25 cellular contexts compared by ENCODE assay signal in genomic region chr12:131348226-131349010, GRCh38.
A peak's percentile ranks its signal among the peaks of the same experiment; 100 is the strongest.
DNase-seq lines count a peak whose midpoint lies in the region; ATAC-seq, FAIRE-seq and TF ChIP-seq lines count a peak whose summit lies in the region.
"Had no signal": no experiment of that assay in that cellular context is flagged by ENCODE, and none has a peak within 500 bp of the region (broad histone marks: within the 10 kb centered on the region; RNA-seq: fewer than 3 reads in every experiment).

No MANE protein-coding gene starts in this region.

- H3K18ac ChIP-seq in H1 (ENCODE audit: extremely low read depth, low read length) (no peak overlapping the region), neuronal stem cell (ENCODE audit: low read length) (no peak overlapping the region)

- peak overlapping the region; percentile 88 for H3K4me2 ChIP-seq in BLaER1
- H3K4me2 ChIP-seq in H1 (ENCODE audit: insufficient read depth in 1 of 2, low read depth in 2 of 2, low read length in 2 of 2), result peak overlapping the region; percentile 2 to 21; a peak in 1 of 4 replicates
- H3K4me2 ChIP-seq in neuronal stem cell (ENCODE audit: insufficient read depth, low read length, poor library complexity, severe bottlenecking), result no peak overlapping the region
- H3K4me2 ChIP-seq: A549 had no signal

- H3K9me3 ChIP-seq in BLaER1, result peaks cover 22% of the 10 kb centered on the region
- no peaks in the 10 kb centered on the region for H3K9me3 ChIP-seq in NT2/D1 (ENCODE audit: insufficient read depth, low read length)
- no peaks in the 10 kb centered on the region; a peak in 1 of 4 replicates for H3K9me3 ChIP-seq in H1 (ENCODE audit: insufficient read depth in 2 of 2, low read depth in 1 of 2, low read length in 1 of 2)
- no peaks in the 10 kb centered on the region for H3K9me3 ChIP-seq in neuronal stem cell (replicated peaks in 1 of 2; ENCODE audit: control insufficient read depth in 2 of 2, insufficient read depth in 1 of 2, low read depth in 1 of 2, low read length in 2 of 2)
- peaks cover 0 to 4% (median 0%) of the 10 kb centered on the region in 11 donors for H3K9me3 ChIP-seq in heart right ventricle
- H3K9me3 ChIP-seq: A549, BE2C, breast epithelium had no signal

- H4K5ac ChIP-seq in H1 (ENCODE audit: insufficient read length, low read depth, low read length), result no peak overlapping the region

- ATAC-seq in heart right ventricle (no peak), GM21825 (IDR thresholded peaks at IDR 0.05; ENCODE audit: unreplicated experiment) (no peak), HG03045 (IDR thresholded peaks at IDR 0.05; ENCODE audit: unreplicated experiment) (no peak)
- ATAC-seq: A549, left lobe of liver, right cardiac atrium had no signal

- H3K14ac ChIP-seq in H1 (ENCODE audit: insufficient read length), result no peak overlapping the region
- no peak overlapping the region for H3K14ac ChIP-seq in neuronal stem cell (ENCODE audit: low read length)

- H3K23ac ChIP-seq in H1 (ENCODE audit: insufficient read length), result no peak overlapping the region
- H3K23ac ChIP-seq in neuronal stem cell (ENCODE audit: low read depth, low read length, poor library complexity), result no peak overlapping the region

- TF ChIP-seq EP300 in H1 (IDR thresholded peaks at IDR 0.05; ENCODE audit: borderline replicate concordance in 1 of 2, low read depth in 2 of 2, low read length in 2 of 2), result no peak

- H4K20me1 ChIP-seq in BLaER1 (no peaks in the 10 kb centered on the region), H1 (replicated peaks in 1 of 2; ENCODE audit: control insufficient read depth in 1 of 2, insufficient read depth in 2 of 2, low read length in 2 of 2) (peaks cover 0 to 5% of the 10 kb centered on the region in 2 experiments)

- H2AFZ ChIP-seq in H1 (ENCODE audit: low read length), result peak overlapping the region; percentile 38; the same call in 1 of the 2 replicates
- peak overlapping the region; percentile 55 for H2AFZ ChIP-seq in neuronal stem cell (ENCODE audit: low read length)

- DNase-seq in NT2/D1 (ENCODE audit: low read depth, low spot score) (no peak), H1 (ENCODE audit: low read depth in 1 of 2, low spot score in 2 of 2) (no peak), neuronal stem cell (ENCODE audit: low spot score) (no peak), heart right ventricle (no peak), NCI-H1930 (lab: John Stamatoyannopoulos, UW) (no peak)
- DNase-seq: activated CD4-positive, alpha-beta T cell treated with anti-CD3 and anti-CD28 coated beads, Interleukin-2, amount 50 U/mL, for 1 hour; activated CD8-positive, alpha-beta memory T cell treated with anti-CD3 and anti-CD28 coated beads, Interleukin-2, amount 50 U/mL, for 48 hours; activated gamma-delta T cell; BE2C; Caco-2; dermis blood vessel endothelial cell; erythroblast; foreskin melanocyte; MM.1S; NCI-H748 treated with DMSO at 0.1 percent for 48 hours; nephron progenitor cell; right cardiac atrium; Right ventricle myocardium superior; T-helper 1 cell had no signal

- H3K4me3 ChIP-seq in BLaER1 (no peak overlapping the region), NT2/D1 (ENCODE audit: insufficient read length, low read depth) (no peak overlapping the region), H1 (ENCODE audit: extremely low read depth in 1 of 4, insufficient read depth in 2 of 4, low read depth in 3 of 4, low read length in 4 of 4) (no peak overlapping the region), neuronal stem cell (ENCODE audit: low read length in 2 of 2) (no peak overlapping the region), heart right ventricle (no peak overlapping the region)
- H3K4me3 ChIP-seq: A549, breast epithelium had no signal

- no peak for TF ChIP-seq RAD21 in H1 (IDR thresholded peaks at IDR 0.05 in 1 of 2, conservative IDR thresholded peaks at IDR 0.05 in 1 of 2; ENCODE audit: low read depth in 2 of 2, low read length in 2 of 2)

- peak overlapping the region; percentile 72 for H2BK12ac ChIP-seq in H1 (ENCODE audit: low read depth, low read length)
- no peak overlapping the region for H2BK12ac ChIP-seq in neuronal stem cell (ENCODE audit: low read length)

- no peaks in the 10 kb centered on the region for H3K79me2 ChIP-seq in H1 (ENCODE audit: control insufficient read depth in 1 of 2, insufficient read depth in 2 of 2, low read length in 2 of 2)

- H3K56ac ChIP-seq in H1 (replicated peaks; ENCODE audit: insufficient read length, low read depth, low read length), result no peak overlapping the region

- H3K36me3 ChIP-seq in BLaER1 (no peaks in the 10 kb centered on the region), NT2/D1 (ENCODE audit: insufficient read depth, insufficient read length, low read length) (no peaks in the 10 kb centered on the region), H1 (ENCODE audit: control insufficient read depth in 2 of 4, insufficient read depth in 4 of 4, low read length in 3 of 4) (no peaks in the 10 kb centered on the region), neuronal stem cell (replicated peaks in 1 of 2; ENCODE audit: control insufficient read depth in 2 of 2, insufficient read depth in 2 of 2, low read length in 2 of 2) (no peaks in the 10 kb centered on the region), heart right ventricle (no peaks in the 10 kb centered on the region)
- H3K36me3 ChIP-seq: BE2C, breast epithelium had no signal

- intact Hi-C loops in heart right ventricle (cut with DNase I), result loop anchor here in 3 of 10 donors (5.0 kb wide), 2 partner anchors 106 to 274 kb away; no protein-coding TSS in a partner anchor

- TF ChIP-seq POLR2A in H1 (IDR thresholded peaks at IDR 0.05; ENCODE audit: control extremely low read depth in 1 of 2, low read depth in 2 of 2, low read length in 2 of 2), result no peak

- H3K9ac ChIP-seq in BLaER1 (no peak overlapping the region), NT2/D1 (ENCODE audit: insufficient read length, low read depth) (peak overlapping the region; percentile 1), H1 (replicated peaks in 1 of 4; ENCODE audit: extremely low read depth in 1 of 4, low read depth in 3 of 4, low read length in 3 of 4) (no peak overlapping the region; a peak in 1 of 7 replicates), neuronal stem cell (ENCODE audit: low read depth, low read length, poor library complexity) (no peak overlapping the region)

- H4K8ac ChIP-seq in H1 (ENCODE audit: extremely low read depth, insufficient read depth, low read length) (no peak overlapping the region; the same call in 1 of the 2 replicates), neuronal stem cell (ENCODE audit: low read depth, low read length) (no peak overlapping the region)

- peaks cover 6% of the 10 kb centered on the region; the same call in 1 of the 2 replicates for H3K23me2 ChIP-seq in H1 (ENCODE audit: low read depth, low read length)

- WGBS in H1 (ENCODE audit: extremely low coverage in 1 of 2, insufficient coverage in 1 of 2, insufficient read length in 1 of 2, insufficient replicate concordance in 2 of 2, low coverage in 1 of 2, low lambda C conversion rate in 2 of 2, missing lambda C conversion rate in 1 of 2), 2 experiments, result 74% methylated on average over 13 of the region's 16 CpGs; no CpG with 5 or more reads in 1 of the 2 experiments
- no CpG with 5 or more reads among the region's 16 CpGs for WGBS in neuronal stem cell (ENCODE audit: extremely low coverage in 2 of 2, insufficient read length in 2 of 2, insufficient replicate concordance in 1 of 2), 2 donors
- WGBS in heart right ventricle, 2 donors, result 37 to 38% methylated on average over 16 of the region's 16 CpGs

- CTCF ChIA-PET in H1 (lab: Charles Lee; ENCODE audit: partially characterized antibody), result no interaction called here

- H2BK15ac ChIP-seq in H1 (ENCODE audit: low read length), result no peak overlapping the region
- H2BK15ac ChIP-seq in neuronal stem cell (ENCODE audit: low read length), result no peak overlapping the region

- no peak overlapping the region for H2AK5ac ChIP-seq in H1 (ENCODE audit: low read depth, low read length)
- H2AK5ac ChIP-seq in neuronal stem cell (ENCODE audit: low read depth, low read length), result no peak overlapping the region

- H3K79me1 ChIP-seq in H1 (ENCODE audit: low read depth, low read length) (no peaks in the 10 kb centered on the region), neuronal stem cell (ENCODE audit: low read depth, low read length) (peaks cover 2% of the 10 kb centered on the region)

- no peak for TF ChIP-seq CTCF in H1 (IDR thresholded peaks at IDR 0.05; ENCODE audit: control extremely low read depth in 1 of 3, insufficient read depth in 1 of 3, low read depth in 1 of 3, low read length in 3 of 3)
- no peak for TF ChIP-seq CTCF in heart right ventricle (IDR thresholded peaks at IDR 0.05)

- H3K27me3 ChIP-seq in BLaER1, result no peaks in the 10 kb centered on the region
- H3K27me3 ChIP-seq in NT2/D1 (ENCODE audit: insufficient read depth, insufficient read length), result no peaks in the 10 kb centered on the region
- H3K27me3 ChIP-seq in H1 (replicated peaks in 1 of 4; ENCODE audit: control insufficient read depth in 3 of 4, extremely low read depth in 1 of 4, insufficient read depth in 3 of 4, low read length in 3 of 4), result no peaks in the 10 kb centered on the region; a peak in 1 of 7 replicates
- peaks cover 0 to 3% (median 0%) of the 10 kb centered on the region in 3 experiments for H3K27me3 ChIP-seq in neuronal stem cell (ENCODE audit: control insufficient read depth in 3 of 3, insufficient read depth in 3 of 3, low read depth in 1 of 3, low read length in 3 of 3)
- peaks cover 0 to 32% (median 18%) of the 10 kb centered on the region in 7 donors for H3K27me3 ChIP-seq in heart right ventricle
- H3K27me3 ChIP-seq: BE2C had no signal

- H3K27ac ChIP-seq in BLaER1 (no peak overlapping the region), H1 (ENCODE audit: low read depth, low read length) (no peak overlapping the region), neuronal stem cell (replicated peaks; ENCODE audit: low read length) (no peak overlapping the region), heart right ventricle (no peak overlapping the region)
- H3K27ac ChIP-seq: A549, breast epithelium had no signal

- peak overlapping the region; percentile 97 for H3K4ac ChIP-seq in H1 (replicated peaks; ENCODE audit: insufficient read length, low read depth, low read length)
- H3K4ac ChIP-seq in neuronal stem cell (ENCODE audit: low read length), result no peak overlapping the region

- FAIRE-seq in H1 (lab: Jason Lieb, UNC), result no peak
- FAIRE-seq: A549 had no signal

- peak overlapping the region; percentile 89 for H2BK120ac ChIP-seq in H1 (replicated peaks; ENCODE audit: low read depth, low read length)
- H2BK120ac ChIP-seq in neuronal stem cell (ENCODE audit: low read depth, low read length), result no peak overlapping the region

- H2BK20ac ChIP-seq in H1 (ENCODE audit: low read length), result no peak overlapping the region

- POLR2A ChIA-PET in H1 (lab: Charles Lee; ENCODE audit: partially characterized antibody), result no interaction called here

- peak overlapping the region; percentile 53; the same call in 1 of the 2 replicates for H2BK5ac ChIP-seq in H1 (ENCODE audit: low read depth, low read length)
- H2BK5ac ChIP-seq in neuronal stem cell (ENCODE audit: low read length), result no peak overlapping the region

- peaks cover 67% of the 10 kb centered on the region for H3K4me1 ChIP-seq in BLaER1
- peaks cover 21% of the 10 kb centered on the region for H3K4me1 ChIP-seq in NT2/D1 (ENCODE audit: insufficient read depth, insufficient read length)
- H3K4me1 ChIP-seq in H1 (replicated peaks in 1 of 4; ENCODE audit: control insufficient read depth in 3 of 4, insufficient read depth in 4 of 4, low read length in 3 of 4), result peaks cover 2 to 18% (median 14%) of the 10 kb centered on the region in 4 experiments; a peak in 6 of 7 replicates
- H3K4me1 ChIP-seq in neuronal stem cell (ENCODE audit: control insufficient read depth in 2 of 2, insufficient read depth in 1 of 2, low read depth in 1 of 2, low read length in 2 of 2), result peaks cover 5 to 30% of the 10 kb centered on the region in 2 donors
- no peaks in the 10 kb centered on the region for H3K4me1 ChIP-seq in heart right ventricle
- H3K4me1 ChIP-seq: A549, BE2C, breast epithelium, Caco-2 had no signal

- H4K91ac ChIP-seq in H1 (replicated peaks; ENCODE audit: insufficient read length, low read length) (peak overlapping the region; percentile 83), neuronal stem cell (ENCODE audit: low read depth, low read length, poor library complexity) (no peak overlapping the region)
